8 cellular contexts compared by ENCODE assay signal in the genomic region with DNA sequence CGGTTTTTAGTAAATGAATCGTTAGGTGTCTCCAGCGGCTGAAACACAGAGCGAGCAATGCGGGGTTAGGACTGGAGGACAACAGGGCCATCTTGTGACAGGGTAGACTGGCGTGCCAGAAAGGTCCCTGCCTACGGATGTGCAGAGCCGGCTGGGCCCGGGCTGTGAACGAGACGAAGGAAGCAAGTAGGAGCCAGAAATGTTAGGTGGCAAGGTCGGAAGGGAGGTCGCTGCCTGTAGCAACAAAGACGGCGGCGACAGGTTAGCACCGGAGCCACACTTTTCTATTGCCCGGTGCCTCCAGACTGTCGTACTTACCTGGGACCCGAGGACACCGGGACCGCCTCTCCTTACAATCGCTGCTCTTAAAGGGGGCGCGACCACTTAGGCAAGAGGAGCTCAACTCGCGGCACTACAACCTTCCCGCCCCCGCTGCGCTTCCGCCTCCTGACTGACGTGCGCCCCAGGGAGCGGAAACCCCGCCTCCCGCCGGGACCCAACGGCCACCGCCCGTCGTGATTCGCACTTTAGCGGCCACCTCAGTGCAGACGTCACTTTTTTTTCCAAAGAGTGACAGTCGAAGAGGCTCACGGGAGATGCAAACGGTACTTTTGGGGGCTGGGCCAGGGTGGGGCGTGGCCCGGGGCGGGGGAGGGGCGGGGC. TPM values are rescaled to one million over a fixed set of nuclear protein-coding genes. Genes with fewer than 3 reads are reported as not detected.
DNase-seq lines count a peak whose midpoint lies in the region; FAIRE-seq and TF ChIP-seq lines count a peak whose summit lies in the region.

TSS of gene INIP (minus strand) at position 449 of the 663 bp plus-strand sequence. CDS start 1,632 bp downstream, outside the sequence.

- 3% methylated on average over 47 of the region's 51 CpGs; no CpG with 5 or more reads in 1 of the 2 experiments for WGBS in H1 (ENCODE audit: extremely low coverage in 1 of 2, insufficient coverage in 1 of 2, insufficient read length in 1 of 2, insufficient replicate concordance in 2 of 2, low coverage in 1 of 2, low lambda C conversion rate in 2 of 2, missing lambda C conversion rate in 1 of 2), 2 experiments
- WGBS in mesendoderm (ENCODE audit: extremely low coverage, insufficient coverage, low lambda C conversion rate) = no CpG with 5 or more reads among the region's 51 CpGs

- H3K27ac ChIP-seq in H1 (ENCODE audit: low read depth, low read length) (peak within 1 kb of the TSS; percentile 65; the same call in 1 of the 2 replicates), mesendoderm (ENCODE audit: low read depth, low read length) (peak within 1 kb of the TSS; percentile 40)

- H4K8ac ChIP-seq in H1 (ENCODE audit: extremely low read depth, insufficient read depth, low read length) = peak within 1 kb of the TSS; percentile 81; the same call in 1 of the 2 replicates
- no peak within 1 kb of the TSS for H4K8ac ChIP-seq in mesendoderm (ENCODE audit: low read depth, low read length)

- CTCF ChIA-PET in activated CD8-positive, alpha-beta memory T cell treated with anti-CD3 and anti-CD28 coated beads for 36 hours (lab: Charles Lee) = interaction anchor here (0.6 to 1.7 kb wide), 5 partner anchors 33 to 231 kb away, joined by 3 to 7 read pairs (median 4); partner anchors contain the start of genes KIAA1958 and SNX30
- CTCF ChIA-PET in H1 (lab: Charles Lee; ENCODE audit: partially characterized antibody) = interaction anchor here (0.6 to 2.8 kb wide), 16 partner anchors 11 to 633 kb away, joined by 3 to 13 read pairs (median 4); no protein-coding TSS in a partner anchor

- peak within 1 kb of the TSS; percentile 45 for H4K91ac ChIP-seq in H1 (replicated peaks; ENCODE audit: insufficient read length, low read length)

- H3K18ac ChIP-seq in H1 (ENCODE audit: extremely low read depth, low read length) (peak within 1 kb of the TSS; percentile 60), mesendoderm (ENCODE audit: low read length) (peak within 1 kb of the TSS; percentile 64)

- no peak within 1 kb of the TSS for H2BK20ac ChIP-seq in H1 (ENCODE audit: low read length)

- TF ChIP-seq POLR2A in H1 (IDR thresholded peaks at IDR 0.05; ENCODE audit: control extremely low read depth in 1 of 2, low read depth in 2 of 2, low read length in 2 of 2) = peak in 1 of 2 experiments; percentile 92; a peak in 2 of 3 replicates

- H3K4me2 ChIP-seq in H1 (ENCODE audit: insufficient read depth in 1 of 2, low read depth in 2 of 2, low read length in 2 of 2) (peak within 1 kb of the TSS; percentile 60 to 71), mesendoderm (ENCODE audit: low read length) (peak within 1 kb of the TSS; percentile 67)

- no peaks in the 10 kb centered on the region for H4K20me1 ChIP-seq in H1 (replicated peaks in 1 of 2; ENCODE audit: control insufficient read depth in 1 of 2, insufficient read depth in 2 of 2, low read length in 2 of 2)

- DNase-seq in COR-L47 (lab: John Stamatoyannopoulos, UW) (peak; percentile 98), GM20000 (ENCODE audit: low spot score) (peak; percentile 94), HT-29 (ENCODE audit: low spot score) (peak; percentile 97), H1 (ENCODE audit: low read depth in 1 of 2, low spot score in 2 of 2) (peak; percentile 94 to 99), mesendoderm (peak; percentile 99)
- DNase-seq in NK-92 treated with Interleukin-12 subunit alpha and Interleukin-12 subunit beta, amount 100 ng/mL, for 24 hours (lab: John Stamatoyannopoulos, UW) = peak; percentile 93
- DNase-seq in stimulated activated CD8-positive, alpha-beta memory T cell treated with anti-CD3 and anti-CD28 coated beads, Interleukin-15, amount 100 ng/mL, for 1 hour (ENCODE audit: low read depth) = peak; percentile 93

- H3K27me3 ChIP-seq in H1 (replicated peaks in 1 of 4; ENCODE audit: control insufficient read depth in 3 of 4, extremely low read depth in 1 of 4, insufficient read depth in 3 of 4, low read length in 3 of 4) (no peaks in the 10 kb centered on the region), mesendoderm (ENCODE audit: insufficient read depth, low read length, poor library complexity) (no peaks in the 10 kb centered on the region)

- H3K56ac ChIP-seq in H1 (replicated peaks; ENCODE audit: insufficient read length, low read depth, low read length) (peak within 1 kb of the TSS; percentile 4), mesendoderm (ENCODE audit: low read length) (peak within 1 kb of the TSS; percentile 94)

- H2BK120ac ChIP-seq in H1 (replicated peaks; ENCODE audit: low read depth, low read length) (no peak within 1 kb of the TSS), mesendoderm (ENCODE audit: low read depth, low read length) (no peak within 1 kb of the TSS)

- H4K5ac ChIP-seq in H1 (ENCODE audit: insufficient read length, low read depth, low read length) (peak within 1 kb of the TSS; percentile 91), mesendoderm (ENCODE audit: low read length) (no peak within 1 kb of the TSS)

- H3K14ac ChIP-seq in H1 (ENCODE audit: insufficient read length) = no peak within 1 kb of the TSS

- peak within 1 kb of the TSS; percentile 67 for H2AFZ ChIP-seq in H1 (ENCODE audit: low read length)

- no peak within 1 kb of the TSS for H2BK12ac ChIP-seq in H1 (ENCODE audit: low read depth, low read length)

- H3K79me2 ChIP-seq in H1 (ENCODE audit: control insufficient read depth in 1 of 2, insufficient read depth in 2 of 2, low read length in 2 of 2) = peaks cover 0 to 15% of the 10 kb centered on the region in 2 experiments; a peak in 2 of 4 replicates
- no peaks in the 10 kb centered on the region for H3K79me2 ChIP-seq in mesendoderm (ENCODE audit: control insufficient read depth, insufficient read depth, low read length)

- no peaks in the 10 kb centered on the region for H3K79me1 ChIP-seq in H1 (ENCODE audit: low read depth, low read length)
- H3K79me1 ChIP-seq in mesendoderm (ENCODE audit: low read length) = peaks cover under 1% of the 10 kb centered on the region

- no peak within 1 kb of the TSS for H2AK5ac ChIP-seq in H1 (ENCODE audit: low read depth, low read length)
- H2AK5ac ChIP-seq in mesendoderm (ENCODE audit: low read length) = no peak within 1 kb of the TSS

- H2BK5ac ChIP-seq in H1 (ENCODE audit: low read depth, low read length) = peak within 1 kb of the TSS; percentile 79
- H2BK5ac ChIP-seq in mesendoderm (ENCODE audit: low read length) = no peak within 1 kb of the TSS

- no peaks in the 10 kb centered on the region for H3K4me1 ChIP-seq in H1 (replicated peaks in 1 of 4; ENCODE audit: control insufficient read depth in 3 of 4, insufficient read depth in 4 of 4, low read length in 3 of 4)
- no peaks in the 10 kb centered on the region for H3K4me1 ChIP-seq in mesendoderm (ENCODE audit: control insufficient read depth, low read depth, low read length)

- peaks cover 4% of the 10 kb centered on the region for H3K23me2 ChIP-seq in H1 (ENCODE audit: low read depth, low read length)

- H3K9ac ChIP-seq in H1 (replicated peaks in 1 of 4; ENCODE audit: extremely low read depth in 1 of 4, low read depth in 3 of 4, low read length in 3 of 4) (peak within 1 kb of the TSS; percentile 48 to 82 (median 74)), mesendoderm (ENCODE audit: low read length) (peak within 1 kb of the TSS; percentile 88)

- peak within 1 kb of the TSS; percentile 68 to 88 (median 82) for H3K4me3 ChIP-seq in H1 (ENCODE audit: extremely low read depth in 1 of 4, insufficient read depth in 2 of 4, low read depth in 3 of 4, low read length in 4 of 4)
- H3K4me3 ChIP-seq in mesendoderm (ENCODE audit: low read length) = peak within 1 kb of the TSS; percentile 94

- H2BK15ac ChIP-seq in H1 (ENCODE audit: low read length) (no peak within 1 kb of the TSS), mesendoderm (replicated peaks; ENCODE audit: low read depth) (no peak within 1 kb of the TSS)

- H3K36me3 ChIP-seq in H1 (ENCODE audit: control insufficient read depth in 2 of 4, insufficient read depth in 4 of 4, low read length in 3 of 4) (peaks cover 0 to 9% (median 0%) of the 10 kb centered on the region in 4 experiments; a peak in 2 of 8 replicates), mesendoderm (ENCODE audit: control insufficient read depth, insufficient read depth, low read length) (no peaks in the 10 kb centered on the region)

- FAIRE-seq in H1 (lab: Jason Lieb, UNC) = no peak

- no peak for TF ChIP-seq CTCF in GM20000 (IDR thresholded peaks at IDR 0.05; ENCODE audit: extremely low read depth, missing control alignments)
- TF ChIP-seq CTCF in H1 (IDR thresholded peaks at IDR 0.05; ENCODE audit: control extremely low read depth in 1 of 3, insufficient read depth in 1 of 3, low read depth in 1 of 3, low read length in 3 of 3) = peak in 1 of 3 experiments; percentile 5; a peak in 2 of 4 replicates

- POLR2A ChIA-PET in activated CD8-positive, alpha-beta memory T cell treated with anti-CD3 and anti-CD28 coated beads for 36 hours (lab: Charles Lee) = interaction anchor here (0.6 to 2.2 kb wide), 5 partner anchors 32 to 1087 kb away, joined by 3 to 6 read pairs (median 5); partner anchors contain the start of genes DNAJC25, PTBP3 and SNX30
- POLR2A ChIA-PET in H1 (lab: Charles Lee; ENCODE audit: partially characterized antibody) = interaction anchor here (0.6 to 2.5 kb wide), 20 partner anchors 9 to 630 kb away, joined by 3 to 10 read pairs (median 4); partner anchors contain the start of gene KIAA1958

- no peaks in the 10 kb centered on the region for H3K9me3 ChIP-seq in H1 (ENCODE audit: insufficient read depth in 2 of 2, low read depth in 1 of 2, low read length in 1 of 2)

- TF ChIP-seq RAD21 in H1 (IDR thresholded peaks at IDR 0.05 in 1 of 2, conservative IDR thresholded peaks at IDR 0.05 in 1 of 2; ENCODE audit: low read depth in 2 of 2, low read length in 2 of 2) = peak; percentile 21 to 39; a peak in 3 of 4 replicates

- H3K4ac ChIP-seq in H1 (replicated peaks; ENCODE audit: insufficient read length, low read depth, low read length) = peak within 1 kb of the TSS; percentile 63
- no peak within 1 kb of the TSS for H3K4ac ChIP-seq in mesendoderm (ENCODE audit: low read depth, low read length)

- H3K23ac ChIP-seq in H1 (ENCODE audit: insufficient read length) = no peak within 1 kb of the TSS
- no peak within 1 kb of the TSS for H3K23ac ChIP-seq in mesendoderm (ENCODE audit: low read length)

- TF ChIP-seq EP300 in H1 (IDR thresholded peaks at IDR 0.05; ENCODE audit: borderline replicate concordance in 1 of 2, low read depth in 2 of 2, low read length in 2 of 2) = 0 out of 3 replicates have a peak, but pooled peaks of 1 of the 2 experiments have one; percentile 39

RNA-seq across cellular contexts. Expression of gene INIP, which starts in this region (rescaled TPM):
- 9.2 and 10.5 TPM in 2 replicates for total RNA-seq in HT-29 (2014; rRNA removed; shearing (Covaris generic))
- total RNA-seq in activated CD8-positive, alpha-beta memory T cell treated with anti-CD3 and anti-CD28 coated beads for 36 hours = 10 to 100 TPM; 35.3 to 37.5 TPM
- 16.4 and 18.3 TPM in 2 replicates for total RNA-seq in H1 (2021; fragmentation: NEBNext Ultra II Directional; extraction: Animal tissue kit (Norgen Biotek cat#: 25700))
- 4.6 and 10.7 TPM in 2 replicates for polyA plus RNA-seq in H1 (2011; rRNA removed)
- polyA plus RNA-seq in H1 (2011; cell fraction: cytosol; rRNA removed) = 12.0 TPM
- polyA plus RNA-seq in H1 (2011; cell fraction: nucleus; rRNA removed) = 3.5 TPM
- 11.9 to 20.1 TPM (median 13.9 TPM) in 4 replicates for polyA plus RNA-seq in H1 (2012, experiment 1 of 2)
- 4.3 TPM for polyA plus RNA-seq in H1 (2012, experiment 2 of 2)
- 8.8 TPM for polyA plus RNA-seq in H1 (2013, experiment 1 of 2)
- 10.3 TPM for polyA plus RNA-seq in H1 (2013, experiment 2 of 2)
- 12.0 and 14.2 TPM in 2 replicates for polyA minus RNA-seq in H1 (2011; rRNA and poly(A)+ RNA removed)
- 7.2 TPM for polyA minus RNA-seq in H1 (2011; cell fraction: cytosol; rRNA and poly(A)+ RNA removed)
- 7.4 TPM for polyA minus RNA-seq in H1 (2011; cell fraction: nucleus; rRNA and poly(A)+ RNA removed)
- polyA plus RNA-seq in mesendoderm (2013, experiment 1 of 2) = 9.2 TPM
- polyA plus RNA-seq in mesendoderm (2013, experiment 2 of 2) = 9.4 TPM

Comparison
In these comparisons a context has a peak if more than half of its experiments do, and no peak if none do; other contexts are left out.
1. Peak in every context shown above with its lines: DNase-seq, H3K4me3 ChIP-seq and H3K27ac ChIP-seq.